Comparison of ENCODE assay signal across 26 cellular contexts in genomic region chr19:8127311-8127710, GRCh38. TPM values are rescaled to one million over a fixed set of nuclear protein-coding genes. Genes with fewer than 3 reads are reported as not detected.
DNase-seq lines count a peak whose midpoint lies in the region; ATAC-seq and TF ChIP-seq lines count a peak whose summit lies in the region.
"Had no signal": no experiment of that assay in that cellular context is flagged by ENCODE, and none has a peak within 500 bp of the region (broad histone marks: within the 10 kb centered on the region; RNA-seq: fewer than 3 reads in every experiment).

No MANE protein-coding gene starts in this region.

- H3K9me3 Mint-ChIP-seq in GM23338 (no peaks in the 10 kb centered on the region), WTC11 (no peaks in the 10 kb centered on the region)
- H3K9me3 Mint-ChIP-seq: CD4-positive, CD25-positive, alpha-beta regulatory T cell; T-cell had no signal

- TF ChIP-seq CTCF in GM23338 (conservative IDR thresholded peaks at IDR 0.05; ENCODE audit: low read depth in 2 of 2) (no peak), WTC11 (IDR thresholded peaks at IDR 0.05) (no peak), upper lobe of right lung (IDR thresholded peaks at IDR 0.05) (no peak)

- CTCF ChIA-PET in WTC11 (lab: Charles Lee) = interaction anchor here (1.2 kb wide), 1 partner anchor 21 kb away, joined by 4 read pairs; no protein-coding TSS in a partner anchor

- H3K4me1 ChIP-seq in GM23338 (ENCODE audit: insufficient read depth) (no peaks in the 10 kb centered on the region), upper lobe of right lung (no peaks in the 10 kb centered on the region)
- H3K4me1 ChIP-seq: SJSA1 had no signal

- H3K27me3 Mint-ChIP-seq in GM23338 (ENCODE audit: insufficient read depth, low read depth, poor library complexity) (peaks cover 10% of the 10 kb centered on the region), WTC11 (ENCODE audit: low read depth) (no peaks in the 10 kb centered on the region)
- H3K27me3 Mint-ChIP-seq: CD4-positive, CD25-positive, alpha-beta regulatory T cell had no signal

- H3K9me3 ChIP-seq in upper lobe of right lung = no peaks in the 10 kb centered on the region
- H3K9me3 ChIP-seq: BLaER1, SJSA1 had no signal

- in situ Hi-C loops in G401 (cut with HindIII; ENCODE audit: low sequenced_read_pairs) = no loop called here

- no peak for ATAC-seq in GM23338
- ATAC-seq in WTC11 = no peak
- no peak for ATAC-seq in HG03097 (IDR thresholded peaks at IDR 0.05; ENCODE audit: low FRiP score, unreplicated experiment)
- ATAC-seq in upper lobe of right lung = no peak
- ATAC-seq: GM12878, K562, T-cell had no signal

- H3K4me3 ChIP-seq in GM23338 (no peak overlapping the region), upper lobe of right lung (no peak overlapping the region)
- H3K4me3 ChIP-seq: BLaER1, GM12878, K562, SJSA1 had no signal

- H3K4me2 ChIP-seq in GM23338 = no peak overlapping the region
- H3K4me2 ChIP-seq: BLaER1 had no signal

- peak; percentile 14 for DNase-seq in NCI-H2107 treated with DMSO at 0.1 percent for 48 hours (lab: John Stamatoyannopoulos, UW; ENCODE audit: unreplicated experiment)
- no peak for DNase-seq in NCI-H2107 (lab: John Stamatoyannopoulos, UW)
- DNase-seq in GM23338 (ENCODE audit: low spot score) = no peak
- no peak for DNase-seq in WTC11 (ENCODE audit: low spot score)
- DNase-seq in G401 (ENCODE audit: low spot score) = no peak
- DNase-seq in upper lobe of right lung = no peak
- DNase-seq: CD4-positive, CD25-positive, alpha-beta regulatory T cell; GDM1; Kasumi-1; NCI-H1092 treated with DMSO at 0.1 percent for 48 hours; NCI-H1694 treated with DMSO at 0.1 percent for 48 hours; NCI-H2081; NCI-H2171 treated with DMSO at 0.1 percent for 48 hours; NCI-H345; NCI-H510A treated with DMSO at 0.1 percent for 48 hours; NCI-H82; Right ventricle myocardium superior; RPMI8226; T-cell had no signal

- H3K4me3 Mint-ChIP-seq in GM23338 (no peak overlapping the region), WTC11 (no peak overlapping the region)
- H3K4me3 Mint-ChIP-seq: CD4-positive, CD25-positive, alpha-beta regulatory T cell; T-cell had no signal

- no peaks in the 10 kb centered on the region for H3K79me2 ChIP-seq in GM23338 (replicated peaks; ENCODE audit: insufficient read depth)

- H3K27ac Mint-ChIP-seq in GM23338 (peak overlapping the region; percentile 65; the same call in 1 of the 2 replicates), WTC11 (peak overlapping the region; percentile 79)
- H3K27ac Mint-ChIP-seq: CD4-positive, CD25-positive, alpha-beta regulatory T cell; T-cell had no signal

- no peaks in the 10 kb centered on the region; the same call in 1 of the 2 replicates for H3K36me3 ChIP-seq in GM23338 (ENCODE audit: insufficient read depth)
- H3K36me3 ChIP-seq in upper lobe of right lung = no peaks in the 10 kb centered on the region
- H3K36me3 ChIP-seq: BLaER1, SJSA1 had no signal

- H3K27ac ChIP-seq in GM23338 (ENCODE audit: low read depth) = no peak overlapping the region
- no peak overlapping the region for H3K27ac ChIP-seq in upper lobe of right lung
- H3K27ac ChIP-seq: BLaER1, SJSA1 had no signal

- POLR2A ChIA-PET in WTC11 (lab: Charles Lee) = no interaction called here

- no peaks in the 10 kb centered on the region for H3K27me3 ChIP-seq in GM23338 (ENCODE audit: insufficient read depth)
- H3K27me3 ChIP-seq in upper lobe of right lung = no peaks in the 10 kb centered on the region
- H3K27me3 ChIP-seq: BLaER1 had no signal

- H3K4me1 Mint-ChIP-seq in GM23338 = no peaks in the 10 kb centered on the region
- no peaks in the 10 kb centered on the region for H3K4me1 Mint-ChIP-seq in WTC11
- H3K4me1 Mint-ChIP-seq: T-cell had no signal

- peaks cover 57% of the 10 kb centered on the region for H3K36me3 Mint-ChIP-seq in GM23338 (ENCODE audit: low read depth)
- H3K36me3 Mint-ChIP-seq in WTC11 = peaks cover 31% of the 10 kb centered on the region
- H3K36me3 Mint-ChIP-seq: CD4-positive, CD25-positive, alpha-beta regulatory T cell; T-cell had no signal

- no peak overlapping the region for H2AFZ ChIP-seq in GM23338

- H4K20me1 ChIP-seq in GM23338 (replicated peaks; ENCODE audit: insufficient read depth) = no peaks in the 10 kb centered on the region
- H4K20me1 ChIP-seq: BLaER1 had no signal

- intact Hi-C loops in upper lobe of right lung (cut with DNase I) = no loop called here

- 0 out of 2 replicates have a peak, but pooled peaks cover 6% of the 10 kb centered on the region for H3F3A ChIP-seq in GM23338 (replicated peaks; ENCODE audit: low read depth)

- no peaks in the 10 kb centered on the region for H3K9me2 ChIP-seq in GM23338 (ENCODE audit: insufficient read depth)

TF ChIP-seq in GM23338, 12 proteins besides CTCF, POLR2A, EP300 and RAD21 (continues in another document):
- TF ChIP-seq ZNF114 (CRISPR knock-in tag; IDR thresholded peaks at IDR 0.05) = no peak
- no peak for TF ChIP-seq NANOG (IDR thresholded peaks at IDR 0.05; ENCODE audit: borderline replicate concordance)

TF ChIP-seq in WTC11, 78 proteins besides CTCF, POLR2A, EP300 and RAD21:
- TF ChIP-seq CREM (CRISPR knock-in tag; IDR thresholded peaks at IDR 0.05) (no peak), ZNF232 (CRISPR knock-in tag; IDR thresholded peaks at IDR 0.05) (no peak), OVOL2 (CRISPR knock-in tag; IDR thresholded peaks at IDR 0.05; ENCODE audit: borderline replicate concordance) (no peak), NFYB (CRISPR knock-in tag; conservative IDR thresholded peaks at IDR 0.05; ENCODE audit: low read depth) (no peak), TEAD1 (CRISPR knock-in tag; IDR thresholded peaks at IDR 0.05) (no peak), JUN (CRISPR knock-in tag; IDR thresholded peaks at IDR 0.05) (no peak), ETV6 (CRISPR knock-in tag; IDR thresholded peaks at IDR 0.05) (no peak), GRHL2 (CRISPR knock-in tag; IDR thresholded peaks at IDR 0.05; ENCODE audit: insufficient replicate concordance, severe bottlenecking) (no peak), ZNF317 (CRISPR knock-in tag; IDR thresholded peaks at IDR 0.05; ENCODE audit: borderline replicate concordance, low read depth) (no peak), FOXK1 (CRISPR knock-in tag; IDR thresholded peaks at IDR 0.05) (no peak), ZNF219 (CRISPR knock-in tag; IDR thresholded peaks at IDR 0.05; ENCODE audit: borderline replicate concordance) (no peak), TEAD4 (CRISPR knock-in tag; IDR thresholded peaks at IDR 0.05) (no peak), EMX1 (CRISPR knock-in tag; IDR thresholded peaks at IDR 0.05) (no peak), ZBTB21 (CRISPR knock-in tag; IDR thresholded peaks at IDR 0.05; ENCODE audit: borderline replicate concordance) (no peak), CREB1 (CRISPR knock-in tag; IDR thresholded peaks at IDR 0.05) (no peak), RELA (CRISPR knock-in tag; IDR thresholded peaks at IDR 0.05; ENCODE audit: borderline replicate concordance) (no peak)
- TF ChIP-seq, protein P1, sequence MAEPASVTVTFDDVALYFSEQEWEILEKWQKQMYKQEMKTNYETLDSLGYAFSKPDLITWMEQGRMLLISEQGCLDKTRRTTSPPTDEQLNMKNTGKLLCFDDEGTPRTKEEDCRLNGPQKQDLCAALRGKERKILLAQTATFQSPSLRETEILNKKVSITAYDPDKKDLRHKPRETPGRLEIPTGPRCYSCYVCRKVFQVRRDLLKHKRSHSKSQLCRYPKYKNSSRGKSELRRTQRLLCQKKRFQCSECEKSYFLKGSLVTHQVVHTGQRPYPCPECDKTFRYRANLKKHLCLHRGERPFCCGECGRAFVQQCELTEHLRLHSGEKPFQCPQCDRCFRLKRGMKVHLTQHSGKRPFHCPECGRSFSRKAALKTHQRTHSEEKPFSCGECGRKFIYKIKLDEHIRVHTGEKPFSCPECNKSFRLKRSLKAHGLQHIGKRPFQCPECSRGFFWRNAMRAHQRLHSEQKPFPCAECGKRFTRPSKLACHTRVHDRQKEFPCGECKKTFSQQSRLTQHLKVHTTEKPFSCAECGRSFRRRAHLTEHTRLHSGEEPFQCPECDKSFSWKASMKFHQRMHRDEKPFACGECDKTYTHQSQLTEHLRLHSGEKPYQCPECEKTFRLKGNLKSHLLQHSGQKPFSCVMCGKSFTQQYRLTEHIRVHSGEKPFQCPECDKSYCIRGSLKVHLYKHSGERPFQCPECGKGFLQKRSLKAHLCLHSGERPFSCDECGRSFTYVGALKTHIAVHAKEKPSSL (CRISPR knock-in tag; conservative IDR thresholded peaks at IDR 0.05) = no peak
- TF ChIP-seq, protein P2, sequence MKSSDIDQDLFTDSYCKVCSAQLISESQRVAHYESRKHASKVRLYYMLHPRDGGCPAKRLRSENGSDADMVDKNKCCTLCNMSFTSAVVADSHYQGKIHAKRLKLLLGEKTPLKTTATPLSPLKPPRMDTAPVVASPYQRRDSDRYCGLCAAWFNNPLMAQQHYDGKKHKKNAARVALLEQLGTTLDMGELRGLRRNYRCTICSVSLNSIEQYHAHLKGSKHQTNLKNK (CRISPR knock-in tag; IDR thresholded peaks at IDR 0.05) = no peak
- TF ChIP-seq, protein P3, sequence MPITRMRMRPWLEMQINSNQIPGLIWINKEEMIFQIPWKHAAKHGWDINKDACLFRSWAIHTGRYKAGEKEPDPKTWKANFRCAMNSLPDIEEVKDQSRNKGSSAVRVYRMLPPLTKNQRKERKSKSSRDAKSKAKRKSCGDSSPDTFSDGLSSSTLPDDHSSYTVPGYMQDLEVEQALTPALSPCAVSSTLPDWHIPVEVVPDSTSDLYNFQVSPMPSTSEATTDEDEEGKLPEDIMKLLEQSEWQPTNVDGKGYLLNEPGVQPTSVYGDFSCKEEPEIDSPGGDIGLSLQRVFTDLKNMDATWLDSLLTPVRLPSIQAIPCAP (CRISPR knock-in tag; IDR thresholded peaks at IDR 0.05) = no peak
- TF ChIP-seq, protein P4, sequence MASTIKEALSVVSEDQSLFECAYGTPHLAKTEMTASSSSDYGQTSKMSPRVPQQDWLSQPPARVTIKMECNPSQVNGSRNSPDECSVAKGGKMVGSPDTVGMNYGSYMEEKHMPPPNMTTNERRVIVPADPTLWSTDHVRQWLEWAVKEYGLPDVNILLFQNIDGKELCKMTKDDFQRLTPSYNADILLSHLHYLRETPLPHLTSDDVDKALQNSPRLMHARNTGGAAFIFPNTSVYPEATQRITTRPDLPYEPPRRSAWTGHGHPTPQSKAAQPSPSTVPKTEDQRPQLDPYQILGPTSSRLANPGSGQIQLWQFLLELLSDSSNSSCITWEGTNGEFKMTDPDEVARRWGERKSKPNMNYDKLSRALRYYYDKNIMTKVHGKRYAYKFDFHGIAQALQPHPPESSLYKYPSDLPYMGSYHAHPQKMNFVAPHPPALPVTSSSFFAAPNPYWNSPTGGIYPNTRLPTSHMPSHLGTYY (CRISPR knock-in tag; IDR thresholded peaks at IDR 0.05) = no peak
TF ChIP-seq in WTC11: peak in this region for 0.

RNA-seq across cellular contexts. Expression of gene FBN3, which starts 22.1 kb away (rescaled TPM):
- 34.7 and 54.5 TPM in 2 replicates for total RNA-seq in GM23338 (2014; rRNA removed; shearing (Covaris generic))
- polyA plus RNA-seq in GM23338 (2016; fragmentation: Nextera tagmentation; extraction: Ambion mirVana) = 7.7 and 8.5 TPM in 2 replicates
- total RNA-seq in WTC11 (2021) (54.8 to 67.3 TPM (median 62.2 TPM) in 3 replicates), upper lobe of right lung (8.5 TPM)
- 0.55 and 0.81 TPM in 2 replicates for total RNA-seq in G401 (2014; rRNA removed; shearing (Covaris generic))
- total RNA-seq: M059J, Right ventricle myocardium superior, SJSA1 had no signal
- polyA plus RNA-seq: AG04450; CD4-positive, CD25-positive, alpha-beta regulatory T cell; GM12878 had no signal
